ENCODE assay signal across 1 cellular context in genomic region chr10:73895381-73895780, GRCh38.
TF ChIP-seq lines count a peak whose summit lies in the region.

No MANE protein-coding gene starts in this region.

TF ChIP-seq in K562, 482 proteins besides CTCF, POLR2A, EP300 and RAD21:
- TF ChIP-seq BCOR (IDR thresholded peaks at IDR 0.05) (peak; percentile 16; the same call in 1 of the 2 replicates), MLLT1 (IDR thresholded peaks at IDR 0.05) (0 out of 4 replicates have a peak, but pooled peaks of 1 of the 2 experiments have one; percentile 19)
